ENCODE assay signal across 2 cellular contexts in genomic region chr6:125063307-125063706, GRCh38.
TF ChIP-seq lines count a peak whose summit lies in the region.

No MANE protein-coding gene starts in this region.

TF ChIP-seq in HEK293, 187 proteins besides CTCF, POLR2A, EP300 and RAD21 (continued from another document):
- TF ChIP-seq ZNF843 (tag by site-specific recombination; IDR thresholded peaks at IDR 0.05) (0 out of 2 replicates have a peak, but pooled peaks have one; percentile 26), PRDM6 (tag by site-specific recombination; IDR thresholded peaks at IDR 0.05) (peak; percentile 36; the same call in 1 of the 2 replicates)

TF ChIP-seq in GM12878, 131 proteins besides CTCF, POLR2A, EP300 and RAD21 (continued from another document):
- no peak for TF ChIP-seq CUX1 (IDR thresholded peaks at IDR 0.05; ENCODE audit: insufficient replicate concordance, low read depth, low read length)
- TF ChIP-seq ZBTB33 (IDR thresholded peaks at IDR 0.05) = no peak
- peak; percentile 32; the same call in 1 of the 2 replicates for TF ChIP-seq JUNB (IDR thresholded peaks at IDR 0.05)
- TF ChIP-seq CEBPZ (IDR thresholded peaks at IDR 0.05; ENCODE audit: low read depth, low read length) = no peak
- no peak for TF ChIP-seq SP1 (IDR thresholded peaks at IDR 0.05; ENCODE audit: low read depth, low read length)
- no peak for TF ChIP-seq CHD1 (IDR thresholded peaks at IDR 0.05; ENCODE audit: low read depth, low read length)
